ENCODE assay signal across 10 cellular contexts in genomic region chr12:11765421-11765816, GRCh38.
A peak's percentile ranks its signal among the peaks of the same experiment; 100 is the strongest.
DNase-seq lines count a peak whose midpoint lies in the region; ATAC-seq and TF ChIP-seq lines count a peak whose summit lies in the region.
"Had no signal": no experiment of that assay in that cellular context is flagged by ENCODE, and none has a peak within 500 bp of the region (broad histone marks: within the 10 kb centered on the region; RNA-seq: fewer than 3 reads in every experiment).

No MANE protein-coding gene starts in this region.

- DNase-seq in GM23338 (ENCODE audit: low spot score) (no peak), naive B cell (no peak), GM10266 (ENCODE audit: extremely low spot score) (no peak), globus pallidus (ENCODE audit: low spot score) (no peak), DMS79 treated with DMSO at 0.1 percent for 48 hours (lab: John Stamatoyannopoulos, UW) (no peak), GM20000 (ENCODE audit: low spot score) (no peak)
- DNase-seq in activated naive CD8-positive, alpha-beta T cell treated with anti-CD3 and anti-CD28 coated beads, Interleukin-2, amount 10 ng/mL, durations not matched to agents 7 days and 5 days: no peak
- DNase-seq: NCI-H1930 had no signal

- H3K4me1 Mint-ChIP-seq in GM23338 (peaks cover 51% of the 10 kb centered on the region), naive B cell (peaks cover 54 to 83% (median 82%) of the 10 kb centered on the region in 3 donors)
- peaks cover 41% of the 10 kb centered on the region for H3K4me1 Mint-ChIP-seq in activated naive CD8-positive, alpha-beta T cell treated with anti-CD3 and anti-CD28 coated beads, Interleukin-2, amount 10 ng/mL, durations not matched to agents 7 days and 5 days

- peak overlapping the region; percentile 36; the same call in 1 of the 2 replicates for H3K4me3 ChIP-seq in BLaER1
- no peak overlapping the region for H3K4me3 ChIP-seq in GM23338

- H2AFZ ChIP-seq in GM23338: no peak overlapping the region

- H4K20me1 ChIP-seq in BLaER1: no peaks in the 10 kb centered on the region
- H4K20me1 ChIP-seq in GM23338 (replicated peaks; ENCODE audit: insufficient read depth): no peaks in the 10 kb centered on the region

- no peak for ATAC-seq in GM23338
- ATAC-seq in activated naive CD8-positive, alpha-beta T cell treated with anti-CD3 and anti-CD28 coated beads, Interleukin-2, amount 10 ng/mL, durations not matched to agents 7 days and 5 days (ENCODE audit: low read depth): no peak
- peak in 1 of 2 donors; percentile 15 for ATAC-seq in naive B cell (ENCODE audit: low read depth in 2 of 2)

- no peak for TF ChIP-seq CTCF in GM23338 (conservative IDR thresholded peaks at IDR 0.05; ENCODE audit: low read depth in 2 of 2)
- no peak for TF ChIP-seq CTCF in GM10266 (IDR thresholded peaks at IDR 0.05; ENCODE audit: control insufficient read depth, insufficient read depth, low read depth, missing control alignments)
- no peak for TF ChIP-seq CTCF in GM20000 (IDR thresholded peaks at IDR 0.05; ENCODE audit: extremely low read depth, missing control alignments)

- H3K9me3 ChIP-seq in BLaER1: no peaks in the 10 kb centered on the region

- peaks cover 11% of the 10 kb centered on the region; the same call in 1 of the 2 replicates for H3K79me2 ChIP-seq in GM23338 (replicated peaks; ENCODE audit: insufficient read depth)

- H3K4me1 ChIP-seq in BLaER1 (peaks cover 84% of the 10 kb centered on the region), GM23338 (ENCODE audit: insufficient read depth) (peaks cover 32% of the 10 kb centered on the region)

- H3K27ac ChIP-seq in BLaER1 (peak overlapping the region; percentile 80), GM23338 (ENCODE audit: low read depth) (no peak overlapping the region)
- H3K27ac ChIP-seq: VCaP had no signal

- 0 out of 2 replicates have a peak, but pooled peaks cover 5% of the 10 kb centered on the region for H3K9me2 ChIP-seq in GM23338 (ENCODE audit: insufficient read depth)

- H3K4me2 ChIP-seq in BLaER1: peak overlapping the region; percentile 85
- no peak overlapping the region; the same call in 1 of the 2 replicates for H3K4me2 ChIP-seq in GM23338

- H3K9ac ChIP-seq in BLaER1: peak overlapping the region; percentile 59

- H3F3A ChIP-seq in GM23338 (replicated peaks; ENCODE audit: low read depth): no peaks in the 10 kb centered on the region

- H3K36me3 Mint-ChIP-seq in GM23338 (ENCODE audit: low read depth) (no peaks in the 10 kb centered on the region), naive B cell (no peaks in the 10 kb centered on the region)
- H3K36me3 Mint-ChIP-seq in activated naive CD8-positive, alpha-beta T cell treated with anti-CD3 and anti-CD28 coated beads, Interleukin-2, amount 10 ng/mL, durations not matched to agents 7 days and 5 days: peaks cover 19% of the 10 kb centered on the region

- peaks cover 39% of the 10 kb centered on the region for H3K36me3 ChIP-seq in BLaER1
- no peaks in the 10 kb centered on the region for H3K36me3 ChIP-seq in GM23338 (ENCODE audit: insufficient read depth)

- H3K9me3 Mint-ChIP-seq in GM23338: no peaks in the 10 kb centered on the region; the same call in 2 of the 3 replicates
- H3K9me3 Mint-ChIP-seq in activated naive CD8-positive, alpha-beta T cell treated with anti-CD3 and anti-CD28 coated beads, Interleukin-2, amount 10 ng/mL, durations not matched to agents 7 days and 5 days: no peaks in the 10 kb centered on the region
- H3K9me3 Mint-ChIP-seq in naive B cell: no peaks in the 10 kb centered on the region

- POLR2A ChIA-PET in activated naive CD8-positive, alpha-beta T cell treated with anti-CD3 and anti-CD28 coated beads, Interleukin-2, amount 10 ng/mL, durations not matched to agents 7 days and 5 days (lab: Charles Lee): interaction anchor here (1.2 kb wide), 1 partner anchor 117 kb away, joined by 4 read pairs; the partner anchor contains the start of gene ETV6

- H3K27me3 Mint-ChIP-seq in GM23338 (ENCODE audit: insufficient read depth, low read depth, poor library complexity) (peaks cover 10% of the 10 kb centered on the region), naive B cell (no peaks in the 10 kb centered on the region)
- no peaks in the 10 kb centered on the region for H3K27me3 Mint-ChIP-seq in activated naive CD8-positive, alpha-beta T cell treated with anti-CD3 and anti-CD28 coated beads, Interleukin-2, amount 10 ng/mL, durations not matched to agents 7 days and 5 days

- no peak overlapping the region for H3K4me3 Mint-ChIP-seq in GM23338
- H3K4me3 Mint-ChIP-seq in activated naive CD8-positive, alpha-beta T cell treated with anti-CD3 and anti-CD28 coated beads, Interleukin-2, amount 10 ng/mL, durations not matched to agents 7 days and 5 days: peak overlapping the region; percentile 76
- peak overlapping the region in 7 of 8 donors; percentile 12 to 87 (median 74) for H3K4me3 Mint-ChIP-seq in naive B cell

- peak overlapping the region; percentile 21; the same call in 1 of the 2 replicates for H3K27ac Mint-ChIP-seq in GM23338
- H3K27ac Mint-ChIP-seq in activated naive CD8-positive, alpha-beta T cell treated with anti-CD3 and anti-CD28 coated beads, Interleukin-2, amount 10 ng/mL, durations not matched to agents 7 days and 5 days: peak overlapping the region; percentile 87
- H3K27ac Mint-ChIP-seq in naive B cell: peak overlapping the region; percentile 4 to 99 (median 97)

- H3K27me3 ChIP-seq in BLaER1 (no peaks in the 10 kb centered on the region), GM23338 (ENCODE audit: insufficient read depth) (no peaks in the 10 kb centered on the region)

TF ChIP-seq in GM23338, 12 proteins besides CTCF, POLR2A, EP300 and RAD21 (continues in another document):
- TF ChIP-seq ZNF114 (CRISPR knock-in tag; IDR thresholded peaks at IDR 0.05): no peak
- TF ChIP-seq, protein P1, sequence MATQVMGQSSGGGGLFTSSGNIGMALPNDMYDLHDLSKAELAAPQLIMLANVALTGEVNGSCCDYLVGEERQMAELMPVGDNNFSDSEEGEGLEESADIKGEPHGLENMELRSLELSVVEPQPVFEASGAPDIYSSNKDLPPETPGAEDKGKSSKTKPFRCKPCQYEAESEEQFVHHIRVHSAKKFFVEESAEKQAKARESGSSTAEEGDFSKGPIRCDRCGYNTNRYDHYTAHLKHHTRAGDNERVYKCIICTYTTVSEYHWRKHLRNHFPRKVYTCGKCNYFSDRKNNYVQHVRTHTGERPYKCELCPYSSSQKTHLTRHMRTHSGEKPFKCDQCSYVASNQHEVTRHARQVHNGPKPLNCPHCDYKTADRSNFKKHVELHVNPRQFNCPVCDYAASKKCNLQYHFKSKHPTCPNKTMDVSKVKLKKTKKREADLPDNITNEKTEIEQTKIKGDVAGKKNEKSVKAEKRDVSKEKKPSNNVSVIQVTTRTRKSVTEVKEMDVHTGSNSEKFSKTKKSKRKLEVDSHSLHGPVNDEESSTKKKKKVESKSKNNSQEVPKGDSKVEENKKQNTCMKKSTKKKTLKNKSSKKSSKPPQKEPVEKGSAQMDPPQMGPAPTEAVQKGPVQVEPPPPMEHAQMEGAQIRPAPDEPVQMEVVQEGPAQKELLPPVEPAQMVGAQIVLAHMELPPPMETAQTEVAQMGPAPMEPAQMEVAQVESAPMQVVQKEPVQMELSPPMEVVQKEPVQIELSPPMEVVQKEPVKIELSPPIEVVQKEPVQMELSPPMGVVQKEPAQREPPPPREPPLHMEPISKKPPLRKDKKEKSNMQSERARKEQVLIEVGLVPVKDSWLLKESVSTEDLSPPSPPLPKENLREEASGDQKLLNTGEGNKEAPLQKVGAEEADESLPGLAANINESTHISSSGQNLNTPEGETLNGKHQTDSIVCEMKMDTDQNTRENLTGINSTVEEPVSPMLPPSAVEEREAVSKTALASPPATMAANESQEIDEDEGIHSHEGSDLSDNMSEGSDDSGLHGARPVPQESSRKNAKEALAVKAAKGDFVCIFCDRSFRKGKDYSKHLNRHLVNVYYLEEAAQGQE (IDR thresholded peaks at IDR 0.05; ENCODE audit: unreplicated experiment): no peak
- TF ChIP-seq EZH2phosphoT487 (IDR thresholded peaks at IDR 0.05; ENCODE audit: unreplicated experiment): no peak
- TF ChIP-seq EZH2 (IDR thresholded peaks at IDR 0.05; ENCODE audit: low read depth, unreplicated experiment): no peak
- TF ChIP-seq CREB1 (CRISPR knock-in tag; IDR thresholded peaks at IDR 0.05; ENCODE audit: low read depth): no peak

Comparison
In these comparisons a context has a peak if more than half of its experiments do, and no peak if none do; other contexts are left out.
1. H3K27ac Mint-ChIP-seq: peak in every context shown above with its lines; median percentile 97 in naive B cell; 87 in activated naive CD8-positive, alpha-beta T cell treated with anti-CD3 and anti-CD28 coated beads, Interleukin-2, amount 10 ng/mL, durations not matched to agents 7 days and 5 days; 21 in GM23338.